ENCODE assay signal across 8 cellular contexts in the genomic region with DNA sequence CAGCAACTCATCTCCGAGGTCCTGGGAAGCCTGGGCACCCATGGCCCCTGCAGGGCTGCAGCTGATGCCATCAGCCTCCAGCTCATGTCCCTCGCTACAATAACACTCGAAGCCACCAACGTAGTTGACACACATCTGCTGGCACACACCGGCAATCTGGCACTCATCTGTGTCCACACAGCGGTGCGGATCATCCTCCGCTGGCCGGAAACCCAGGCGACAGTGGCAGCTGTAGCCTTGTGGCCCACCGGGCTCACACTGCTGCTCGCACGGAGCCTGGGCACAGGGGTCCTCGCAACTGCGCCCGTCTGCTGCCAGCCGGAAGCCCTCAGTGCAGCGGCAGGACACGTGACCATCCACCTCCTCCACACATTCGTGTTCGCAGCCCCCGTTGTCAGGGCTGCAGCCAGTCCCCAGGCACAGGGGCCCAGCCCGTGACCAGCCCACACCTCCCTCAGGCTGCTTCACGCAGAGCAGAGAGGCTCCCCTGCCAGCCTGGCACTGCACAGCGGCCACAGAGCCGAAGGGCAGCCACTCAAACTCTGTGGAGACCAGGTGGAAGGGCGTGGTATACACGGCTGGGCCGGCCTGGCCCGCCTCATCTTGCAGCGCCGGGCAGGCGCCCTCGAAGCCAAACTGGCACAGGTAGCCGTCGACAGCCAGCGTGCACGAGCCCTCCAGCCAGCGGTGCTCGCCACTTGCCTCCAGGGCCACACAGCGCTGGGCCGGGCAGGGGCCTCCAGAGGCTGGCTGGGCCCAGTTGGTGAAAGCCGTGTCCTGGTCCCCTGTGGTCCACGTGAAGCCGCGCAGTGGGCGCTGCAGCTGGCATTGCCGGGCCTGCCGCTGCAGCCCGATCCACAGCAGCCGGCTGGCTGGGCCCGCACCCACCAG. TPM values are rescaled to one million over a fixed set of nuclear protein-coding genes. Genes with fewer than 3 reads are reported as not detected.
DNase-seq lines count a peak whose midpoint lies in the region; ATAC-seq and TF ChIP-seq lines count a peak whose summit lies in the region.
"Had no signal": no experiment of that assay in that cellular context is flagged by ENCODE, and none has a peak within 500 bp of the region (broad histone marks: within the 10 kb centered on the region; RNA-seq: fewer than 3 reads in every experiment).

No MANE protein-coding gene starts in this region.

- TF ChIP-seq CTCF in 22Rv1 (IDR thresholded peaks at IDR 0.05), result no peak
- no peak for TF ChIP-seq CTCF in lower leg skin (IDR thresholded peaks at IDR 0.05)

- intact Hi-C loops in lower leg skin (cut with DNase I; ENCODE audit: low total_unique reads), result no loop called here

- ATAC-seq in HG02678 (IDR thresholded peaks at IDR 0.05; ENCODE audit: unreplicated experiment) (no peak), HG02610 (IDR thresholded peaks at IDR 0.05; ENCODE audit: unreplicated experiment) (no peak)

- TF ChIP-seq POLR2A in lower leg skin (IDR thresholded peaks at IDR 0.05), result no peak

- DNase-seq in SHP77 (lab: John Stamatoyannopoulos, UW) (peak; percentile 70 to 79), lower leg skin (ENCODE audit: low spot score in 2 of 2) (no peak), DMS114 treated with DMSO at 0.1 percent for 48 hours (lab: John Stamatoyannopoulos, UW; ENCODE audit: unreplicated experiment) (no peak)
- DNase-seq: DMS 273 treated with DMSO at 0.1 percent for 48 hours had no signal

- H3K4me3 ChIP-seq in lower leg skin (ENCODE audit: low read depth, poor library complexity, severe bottlenecking), result peak overlapping the region; percentile 10
- H3K4me3 ChIP-seq: HAP-1 had no signal

- H3K27ac ChIP-seq in 22Rv1, result peak overlapping the region; percentile 15; the same call in 1 of the 2 replicates

- 52 to 56% methylated on average over 7 to 29 of the region's 52 CpGs for WGBS in lower leg skin, 2 donors

RNA-seq across cellular contexts. Expression of gene CD248, which starts 0.7 kb away (rescaled TPM):
- total RNA-seq in lower leg skin, result 10 to 100 TPM in 2 of 4 donors, 1 to 10 TPM in 2; 6.3 to 23.5 (median 12.3) TPM

RNA-seq across cellular contexts. Expression of gene RIN1, which starts 20.1 kb away (rescaled TPM):
- total RNA-seq in lower leg skin, result 10 to 100 TPM; 48.3 to 56.9 (median 53.8) TPM

RNA-seq across cellular contexts. Expression of gene TMEM151A, which starts 24.5 kb away (rescaled TPM):
- total RNA-seq in lower leg skin, result not detected

RNA-seq across cellular contexts. Expression of gene YIF1A, which starts 27.2 kb away (rescaled TPM):
- 10 to 100 TPM; 55.3 to 76.2 (median 74.1) TPM for total RNA-seq in lower leg skin

RNA-seq across cellular contexts. Expression of gene BRMS1, which starts 28.7 kb away (rescaled TPM):
- total RNA-seq in lower leg skin, result 10 to 100 TPM; 40.1 to 68.4 (median 57.5) TPM

Comparison
In these comparisons a context has a peak if more than half of its experiments do, and no peak if none do; other contexts are left out.
1. DNase-seq: peak in SHP77 (2 of 2); none in lower leg skin (0 of 2) and DMS114 treated with DMSO at 0.1 percent for 48 hours (single experiment).